19 cellular contexts compared by ENCODE assay signal in the genomic region with DNA sequence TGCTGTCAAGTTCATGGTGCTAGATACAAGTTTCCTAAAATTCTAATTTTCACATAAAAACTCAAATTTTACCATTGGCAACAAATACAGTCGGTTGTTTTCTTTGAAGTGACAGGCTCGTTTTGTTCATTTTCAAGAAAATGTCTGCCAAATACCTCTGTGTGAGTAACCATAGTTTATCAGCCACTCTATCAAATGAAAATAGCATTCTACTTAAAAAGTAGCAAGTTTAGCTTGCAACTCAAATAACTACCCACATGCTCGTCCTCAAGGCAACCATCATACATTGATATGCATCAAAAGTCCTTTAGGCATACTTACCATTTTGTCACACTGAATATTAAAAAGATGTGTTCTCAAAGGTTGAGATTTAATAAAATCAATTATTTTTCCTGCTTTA. TPM values are rescaled to one million over a fixed set of nuclear protein-coding genes. Genes with fewer than 3 reads are reported as not detected.
DNase-seq lines count a peak whose midpoint lies in the region; ATAC-seq, FAIRE-seq and TF ChIP-seq lines count a peak whose summit lies in the region.
"Had no signal": no experiment of that assay in that cellular context is flagged by ENCODE, and none has a peak within 500 bp of the region (broad histone marks: within the 10 kb centered on the region; RNA-seq: fewer than 3 reads in every experiment).

No MANE protein-coding gene starts in this region.

- peaks cover 74% of the 10 kb centered on the region for H4K20me1 ChIP-seq in astrocyte (ENCODE audit: insufficient read depth, low read length)

- H3K9me3 Mint-ChIP-seq in HFFc6 (no peaks in the 10 kb centered on the region), astrocyte (ENCODE audit: unreplicated experiment) (peaks cover 1% of the 10 kb centered on the region), mesothelial cell of epicardium (peaks cover 13% of the 10 kb centered on the region)
- H3K9me3 Mint-ChIP-seq: CD4-positive, alpha-beta T cell had no signal

- H3K4me3 ChIP-seq in astrocyte (ENCODE audit: insufficient read depth, low read depth, low read length) (no peak overlapping the region), esophagus muscularis mucosa (no peak overlapping the region)

- H3K36me3 Mint-ChIP-seq in HFFc6 (ENCODE audit: low read depth) (peaks cover 39% of the 10 kb centered on the region), astrocyte (ENCODE audit: low read depth, unreplicated experiment) (peaks cover 8% of the 10 kb centered on the region), mesothelial cell of epicardium (peaks cover 57% of the 10 kb centered on the region)

- intact Hi-C loops in esophagus muscularis mucosa (cut with DNase I): no loop called here
- intact Hi-C loops in head of caudate nucleus (cut with DNase I): no loop called here

- H3K4me1 Mint-ChIP-seq in HFFc6 (ENCODE audit: low read depth) (peaks cover 54% of the 10 kb centered on the region), astrocyte (ENCODE audit: low read depth, unreplicated experiment) (peaks cover 36% of the 10 kb centered on the region), mesothelial cell of epicardium (peaks cover 39% of the 10 kb centered on the region)
- H3K4me1 Mint-ChIP-seq: B cell had no signal

- H3K9ac ChIP-seq in astrocyte (ENCODE audit: low read length): no peak overlapping the region

- no peak for ATAC-seq in HG02981 (IDR thresholded peaks at IDR 0.05; ENCODE audit: unreplicated experiment)

- H3K27ac Mint-ChIP-seq in HFFc6 (no peak overlapping the region), astrocyte (ENCODE audit: unreplicated experiment) (no peak overlapping the region), mesothelial cell of epicardium (peak overlapping the region; percentile 26)
- H3K27ac Mint-ChIP-seq: B cell; CD4-positive, alpha-beta T cell had no signal

- TF ChIP-seq EP300 in esophagus muscularis mucosa (IDR thresholded peaks at IDR 0.05): no peak

- 84% methylated on average over 3 of the region's 3 CpGs for WGBS in esophagus muscularis mucosa

- no peaks in the 10 kb centered on the region for H3K9me3 ChIP-seq in astrocyte (ENCODE audit: insufficient read depth, low read depth, low read length)
- H3K9me3 ChIP-seq in esophagus muscularis mucosa: no peaks in the 10 kb centered on the region

- no peak for TF ChIP-seq POLR2A in esophagus muscularis mucosa (IDR thresholded peaks at IDR 0.05; ENCODE audit: low read depth)

- H3K4me3 Mint-ChIP-seq in HFFc6 (no peak overlapping the region), astrocyte (ENCODE audit: unreplicated experiment) (no peak overlapping the region), mesothelial cell of epicardium (no peak overlapping the region)
- H3K4me3 Mint-ChIP-seq: B cell; CD4-positive, alpha-beta T cell; H9 had no signal

- DNase-seq in HFFc6 (peak; percentile 12), astrocyte (ENCODE audit: low read depth) (no peak), mesothelial cell of epicardium (ENCODE audit: low spot score in 2 of 2, unreplicated experiment in 2 of 2) (no peak), NCI-H1417 (lab: John Stamatoyannopoulos, UW) (no peak), esophagus muscularis mucosa (ENCODE audit: extremely low spot score) (no peak), head of caudate nucleus (no peak)
- DNase-seq: C1 segment of cervical spinal cord; Calu3; CD4-positive, alpha-beta T cell; DMS 273 treated with DMSO at 0.1 percent for 48 hours; EL; GOT3; H9 had no signal

- H3K79me2 ChIP-seq in astrocyte (ENCODE audit: insufficient read depth, low read length): peaks cover 100% of the 10 kb centered on the region

- FAIRE-seq in astrocyte (lab: Jason Lieb, UNC): no peak
- FAIRE-seq: A204.1, G401.6, GM12892 had no signal

- H3K27me3 ChIP-seq in astrocyte (ENCODE audit: insufficient read depth, low read length): no peaks in the 10 kb centered on the region
- H3K27me3 ChIP-seq in esophagus muscularis mucosa: no peaks in the 10 kb centered on the region

- no peaks in the 10 kb centered on the region for H3K27me3 Mint-ChIP-seq in HFFc6 (ENCODE audit: insufficient read depth)
- H3K27me3 Mint-ChIP-seq in astrocyte (ENCODE audit: low read depth, unreplicated experiment): no peaks in the 10 kb centered on the region
- no peaks in the 10 kb centered on the region for H3K27me3 Mint-ChIP-seq in mesothelial cell of epicardium (ENCODE audit: low read depth)

- H2AFZ ChIP-seq in astrocyte (ENCODE audit: low read depth, low read length): no peak overlapping the region

- TF ChIP-seq CTCF in HFFc6 (IDR thresholded peaks at IDR 0.05): no peak
- TF ChIP-seq CTCF in astrocyte (IDR thresholded peaks at IDR 0.05; ENCODE audit: insufficient read depth, low read depth, low read length): no peak
- no peak for TF ChIP-seq CTCF in mesothelial cell of epicardium (IDR thresholded peaks at IDR 0.05; ENCODE audit: unreplicated experiment)
- no peak for TF ChIP-seq CTCF in esophagus muscularis mucosa (IDR thresholded peaks at IDR 0.05)

- peak overlapping the region; percentile 3 for H3K4me2 ChIP-seq in astrocyte (ENCODE audit: low read length)

- H3K4me1 ChIP-seq in astrocyte (ENCODE audit: insufficient read depth, low read length) (peaks cover 29% of the 10 kb centered on the region), esophagus muscularis mucosa (peaks cover 0 to 8% (median 0%) of the 10 kb centered on the region in 4 donors)

- H3K27ac ChIP-seq in astrocyte (ENCODE audit: low read depth, low read length) (no peak overlapping the region), esophagus muscularis mucosa (replicated peaks in 1 of 4) (no peak overlapping the region)
- H3K27ac ChIP-seq: HL-60 had no signal

- H3K36me3 ChIP-seq in astrocyte (ENCODE audit: insufficient read depth, low read length): peaks cover 13% of the 10 kb centered on the region
- peaks cover 0 to 6% (median 2%) of the 10 kb centered on the region in 4 donors for H3K36me3 ChIP-seq in esophagus muscularis mucosa

RNA-seq across cellular contexts. Expression of gene MYH10, which starts 11.7 kb away (rescaled TPM):
- 10 to 100 TPM; 54.0 to 63.3 (median 58.3) TPM for total RNA-seq in HFFc6 (2021; fragmentation: NEBNext Ultra II Directional; extraction: Animal tissue kit (Norgen Biotek cat#: 25700))
- total RNA-seq in astrocyte (125 and 150 TPM in 2 replicates), mesothelial cell of epicardium (308 to 328 TPM (median 312 TPM) in 3 replicates), esophagus muscularis mucosa (10 to 100 TPM; 18.9 to 42.0 (median 29.3) TPM)
